ENCODE assay signal across 16 cellular contexts in genomic region chr14:79570648-79571047, GRCh38.
DNase-seq lines count a peak whose midpoint lies in the region; TF ChIP-seq lines count a peak whose summit lies in the region.
"Had no signal": no experiment of that assay in that cellular context is flagged by ENCODE, and none has a peak within 500 bp of the region (broad histone marks: within the 10 kb centered on the region; RNA-seq: fewer than 3 reads in every experiment).

No MANE protein-coding gene starts in this region.

- H3K9me3 Mint-ChIP-seq in neural crest cell = no peaks in the 10 kb centered on the region
- H3K9me3 Mint-ChIP-seq: CD8-positive, alpha-beta T cell; GM23338 had no signal

- TF ChIP-seq CTCF in neural crest cell (conservative IDR thresholded peaks at IDR 0.05) = no peak

- H3K4me1 Mint-ChIP-seq in neural crest cell = peaks cover 38% of the 10 kb centered on the region
- H3K4me1 Mint-ChIP-seq: B cell; CD4-positive, CD25-positive, alpha-beta regulatory T cell had no signal

- DNase-seq in NCI-H82 (lab: John Stamatoyannopoulos, UW) = peak; percentile 31
- no peak for DNase-seq in NCI-H82 treated with DMSO at 0.1 percent for 48 hours (lab: John Stamatoyannopoulos, UW; ENCODE audit: unreplicated experiment)
- DNase-seq in G401 (ENCODE audit: low spot score) = peak; percentile 57
- DNase-seq in NCI-H2171 (lab: John Stamatoyannopoulos, UW) = peak; percentile 30
- no peak for DNase-seq in neural crest cell (ENCODE audit: low read depth, low spot score)
- DNase-seq in NCI-H1417 treated with DMSO at 0.1 percent for 48 hours (lab: John Stamatoyannopoulos, UW) = no peak
- no peak for DNase-seq in stimulated activated CD4-positive, alpha-beta T cell treated with anti-CD3 and anti-CD28 coated beads, Interleukin-2, amount 100 ng/mL, for 48 hours
- DNase-seq in KG1 (lab: John Stamatoyannopoulos, UW) = no peak
- DNase-seq: Caco-2; CD4-positive, CD25-positive, alpha-beta regulatory T cell; CD8-positive, alpha-beta T cell; DMS53; DMS79 treated with DMSO at 0.1 percent for 48 hours; HFFc6 had no signal

- H3K4me3 Mint-ChIP-seq in neural crest cell = peak overlapping the region; percentile 20
- H3K4me3 Mint-ChIP-seq: B cell; CD4-positive, CD25-positive, alpha-beta regulatory T cell; CD8-positive, alpha-beta T cell; GM23338; HFFc6 had no signal

- H3K36me3 Mint-ChIP-seq in neural crest cell (ENCODE audit: low read depth) = no peaks in the 10 kb centered on the region
- H3K36me3 Mint-ChIP-seq: CD4-positive, CD25-positive, alpha-beta regulatory T cell; CD8-positive, alpha-beta T cell had no signal

- no peak overlapping the region for H3K27ac Mint-ChIP-seq in neural crest cell (ENCODE audit: unreplicated experiment)
- H3K27ac Mint-ChIP-seq: B cell; CD4-positive, CD25-positive, alpha-beta regulatory T cell; CD8-positive, alpha-beta T cell; HFFc6 had no signal

- in situ Hi-C loops in G401 (cut with HindIII; ENCODE audit: low sequenced_read_pairs) = no loop called here

- H3K27me3 Mint-ChIP-seq in neural crest cell (ENCODE audit: low read depth) = no peaks in the 10 kb centered on the region
- H3K27me3 Mint-ChIP-seq: B cell; CD4-positive, CD25-positive, alpha-beta regulatory T cell had no signal

Comparison
In these comparisons a context has a peak if more than half of its experiments do, and no peak if none do; other contexts are left out.
1. DNase-seq: peak in NCI-H82 (single experiment), G401 (single experiment) and NCI-H2171 (single experiment); none in NCI-H82 treated with DMSO at 0.1 percent for 48 hours (single experiment), neural crest cell (single experiment), NCI-H1417 treated with DMSO at 0.1 percent for 48 hours (single experiment), stimulated activated CD4-positive, alpha-beta T cell treated with anti-CD3 and anti-CD28 coated beads, Interleukin-2, amount 100 ng/mL, for 48 hours (0 of 2) and KG1 (single experiment).